In genomic region chr20:8372819-8373218, GRCh38 we compare ENCODE assay signal across 3 cellular contexts.
TF ChIP-seq lines count a peak whose summit lies in the region.

No MANE protein-coding gene starts in this region.

TF ChIP-seq in SK-N-SH, 30 proteins besides CTCF, POLR2A, EP300 and RAD21:
- TF ChIP-seq GATA2 (CRISPR knock-in tag; IDR thresholded peaks at IDR 0.05) = peak; percentile 73
- TF ChIP-seq NFIC (IDR thresholded peaks at IDR 0.05; ENCODE audit: borderline replicate concordance) = no peak
- 0 out of 2 replicates have a peak, but pooled peaks have one; percentile 49 for TF ChIP-seq FOXJ3 (CRISPR knock-in tag; IDR thresholded peaks at IDR 0.05)
- no peak for TF ChIP-seq PBX3 (IDR thresholded peaks at IDR 0.05)
- no peak for TF ChIP-seq JUND (IDR thresholded peaks at IDR 0.05)
- no peak for TF ChIP-seq FOSL2 (IDR thresholded peaks at IDR 0.05; ENCODE audit: borderline replicate concordance, low read depth)
- no peak for TF ChIP-seq FOXM1 (IDR thresholded peaks at IDR 0.05; ENCODE audit: low read depth)
- TF ChIP-seq EZH2phosphoT487 (IDR thresholded peaks at IDR 0.05; ENCODE audit: borderline replicate concordance, low read depth) = no peak
- no peak for TF ChIP-seq GABPA (IDR thresholded peaks at IDR 0.05; ENCODE audit: low read depth)
- no peak for TF ChIP-seq RFX5 (IDR thresholded peaks at IDR 0.05; ENCODE audit: low read length)
- TF ChIP-seq SIN3A (IDR thresholded peaks at IDR 0.05; ENCODE audit: borderline replicate concordance, low read depth, low read length) = no peak
- 0 out of 2 replicates have a peak, but pooled peaks have one; percentile 10 for TF ChIP-seq RCOR1 (IDR thresholded peaks at IDR 0.05; ENCODE audit: low read length)

TF ChIP-seq in SK-N-SH treated with all-trans-retinoic acid at 6 μM for 48 hours, 23 proteins besides CTCF, POLR2A, EP300 and RAD21:
- no peak for TF ChIP-seq RARB (CRISPR knock-in tag; IDR thresholded peaks at IDR 0.05)
- TF ChIP-seq ZNF8 (CRISPR knock-in tag; IDR thresholded peaks at IDR 0.05) = no peak
- TF ChIP-seq ZNF70 (CRISPR knock-in tag; IDR thresholded peaks at IDR 0.05) = no peak
- no peak for TF ChIP-seq ARNTL (CRISPR knock-in tag; IDR thresholded peaks at IDR 0.05; ENCODE audit: borderline replicate concordance, low read depth)
- no peak for TF ChIP-seq TCF4 (CRISPR knock-in tag; IDR thresholded peaks at IDR 0.05; ENCODE audit: borderline replicate concordance)
- TF ChIP-seq TOX (CRISPR knock-in tag; IDR thresholded peaks at IDR 0.05; ENCODE audit: borderline replicate concordance) = no peak
- no peak for TF ChIP-seq ZC3H10 (CRISPR knock-in tag; IDR thresholded peaks at IDR 0.05)

TF ChIP-seq in K562, 482 proteins besides CTCF, POLR2A, EP300 and RAD21:
- TF ChIP-seq, protein P1, sequence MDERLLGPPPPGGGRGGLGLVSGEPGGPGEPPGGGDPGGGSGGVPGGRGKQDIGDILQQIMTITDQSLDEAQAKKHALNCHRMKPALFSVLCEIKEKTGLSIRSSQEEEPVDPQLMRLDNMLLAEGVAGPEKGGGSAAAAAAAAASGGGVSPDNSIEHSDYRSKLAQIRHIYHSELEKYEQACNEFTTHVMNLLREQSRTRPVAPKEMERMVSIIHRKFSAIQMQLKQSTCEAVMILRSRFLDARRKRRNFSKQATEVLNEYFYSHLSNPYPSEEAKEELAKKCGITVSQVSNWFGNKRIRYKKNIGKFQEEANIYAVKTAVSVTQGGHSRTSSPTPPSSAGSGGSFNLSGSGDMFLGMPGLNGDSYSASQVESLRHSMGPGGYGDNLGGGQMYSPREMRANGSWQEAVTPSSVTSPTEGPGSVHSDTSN (CRISPR knock-in tag; IDR thresholded peaks at IDR 0.05; ENCODE audit: low read depth) = no peak
- TF ChIP-seq, protein P1 (tag; conservative IDR thresholded peaks at IDR 0.05; ENCODE audit: low read depth) = peak; percentile 63
- no peak for TF ChIP-seq SMAD1 (IDR thresholded peaks at IDR 0.05; ENCODE audit: low read depth, low read length, partially characterized antibody)
- peak; percentile 88 for TF ChIP-seq ZNF766 (CRISPR knock-in tag; conservative IDR thresholded peaks at IDR 0.05)
- no peak for TF ChIP-seq MAFG (tag; conservative IDR thresholded peaks at IDR 0.05)
- peak; percentile 45 for TF ChIP-seq CBFA2T3 (IDR thresholded peaks at IDR 0.05)
- peak; percentile 48 for TF ChIP-seq MEIS2 (IDR thresholded peaks at IDR 0.05; ENCODE audit: partially characterized antibody)
